ENCODE assay signal across 8 cellular contexts in genomic region chr2:63840785-63841253, GRCh38. TPM values are rescaled to one million over a fixed set of nuclear protein-coding genes. Genes with fewer than 3 reads are reported as not detected.
DNase-seq lines count a peak whose midpoint lies in the region; ATAC-seq, FAIRE-seq and TF ChIP-seq lines count a peak whose summit lies in the region.

No MANE protein-coding gene starts in this region.

- FAIRE-seq in bronchial epithelial cell (lab: Jason Lieb, UNC) = no peak
- FAIRE-seq in small intestine (lab: Jason Lieb, UNC) = no peak

- H3K4me3 ChIP-seq in WI38 (ENCODE audit: low read depth, low read length) (peak overlapping the region; percentile 76), bronchial epithelial cell (ENCODE audit: low read depth, low read length) (peak overlapping the region; percentile 58), small intestine (ENCODE audit: low read depth in 1 of 2, low read length in 2 of 2) (peak overlapping the region; percentile 56 to 75)

- WGBS in small intestine, 3 donors = 0 to 1% (median 0%) methylated on average over 31 to 34 of the region's 34 CpGs

- peak; percentile 94 for ATAC-seq in GM18909 (IDR thresholded peaks at IDR 0.05; ENCODE audit: poor library complexity, unreplicated experiment)
- ATAC-seq in HG03159 (IDR thresholded peaks at IDR 0.05; ENCODE audit: unreplicated experiment) = peak; percentile 94

- DNase-seq in AG08395 (ENCODE audit: low spot score) (peak; percentile 96), NCI-H2227 (lab: John Stamatoyannopoulos, UW; ENCODE audit: unreplicated experiment) (peak; percentile 99), bronchial epithelial cell (ENCODE audit: low read depth) (peak; percentile 92), iPS-NIHi11 (ENCODE audit: low spot score) (peak; percentile 90), small intestine (peak; percentile 98)

- H3K4me1 ChIP-seq in small intestine (ENCODE audit: control insufficient read depth in 2 of 2, insufficient read depth in 1 of 2, low read depth in 1 of 2, low read length in 1 of 2) = peaks cover 4 to 5% of the 10 kb centered on the region in 2 donors

- no peaks in the 10 kb centered on the region for H3K27me3 ChIP-seq in bronchial epithelial cell (ENCODE audit: control insufficient read depth, insufficient read depth, low read length)
- no peaks in the 10 kb centered on the region for H3K27me3 ChIP-seq in small intestine (ENCODE audit: control insufficient read depth in 2 of 2, insufficient read depth in 2 of 2, low read length in 2 of 2)

- TF ChIP-seq CTCF in WI38 (IDR thresholded peaks at IDR 0.05; ENCODE audit: low read depth, low read length) = no peak
- no peak for TF ChIP-seq CTCF in bronchial epithelial cell (IDR thresholded peaks at IDR 0.05; ENCODE audit: insufficient read depth, low read length, severe bottlenecking)

- peak overlapping the region; percentile 88 to 99 for H3K27ac ChIP-seq in small intestine (ENCODE audit: low read depth in 1 of 2, low read length in 1 of 2)

- H3K36me3 ChIP-seq in bronchial epithelial cell (ENCODE audit: control insufficient read depth, insufficient read depth, low read length) (no peaks in the 10 kb centered on the region), small intestine (ENCODE audit: control insufficient read depth in 2 of 2, insufficient read depth in 2 of 2, low read length in 2 of 2) (no peaks in the 10 kb centered on the region)

- no peaks in the 10 kb centered on the region for H3K9me3 ChIP-seq in small intestine (ENCODE audit: control insufficient read depth, low read depth)

RNA-seq across cellular contexts. Expression of gene UGP2, which starts 0.9 kb away (rescaled TPM):
- 114 and 127 TPM in 2 replicates for total RNA-seq in bronchial epithelial cell
- polyA plus RNA-seq in small intestine = 100 to 1,000 TPM in 2 of 3 donors, 10 to 100 TPM in 1; 73.8 to 156 (median 120) TPM

Comparison
In these comparisons a context has a peak if more than half of its experiments do, and no peak if none do; other contexts are left out.
1. Peak in every context shown above with its lines: DNase-seq, ATAC-seq, H3K4me3 ChIP-seq and H3K27ac ChIP-seq.